In genomic region chr7:127677433-127678230, GRCh38 we compare ENCODE assay signal across 13 cellular contexts. TPM values are rescaled to one million over a fixed set of nuclear protein-coding genes. Genes with fewer than 3 reads are reported as not detected.
"Had no signal": no experiment of that assay in that cellular context is flagged by ENCODE, and none has a peak within 500 bp of the region (broad histone marks: within the 10 kb centered on the region; RNA-seq: fewer than 3 reads in every experiment).

No MANE protein-coding gene starts in this region.

- H3K9me3 ChIP-seq: ascending aorta had no signal

- H3K27me3 ChIP-seq: ascending aorta, esophagus squamous epithelium, foreskin keratinocyte, left lung, transverse colon had no signal

- DNase-seq: activated CD4-positive, alpha-beta T cell treated with anti-CD3 and anti-CD28 coated beads, Interleukin-2, amount 50 U/mL, for 48 hours; activated CD4-positive, CD25-positive, alpha-beta regulatory T cell treated with anti-CD3 and anti-CD28 coated beads, Interleukin-2, amount 50 U/mL, for 72 hours; activated naive CD4-positive, alpha-beta T cell; esophagus squamous epithelium; foreskin keratinocyte; left lung; transverse colon had no signal

- H3K9ac ChIP-seq: parathyroid adenoma had no signal

- H3K4me3 Mint-ChIP-seq: memory B cell had no signal

- H2AFZ ChIP-seq: parathyroid adenoma had no signal

- H3K4me3 ChIP-seq: ascending aorta, esophagus squamous epithelium, left lung, skin epidermis, transverse colon had no signal

- FAIRE-seq: colon, islet of Langerhans had no signal

- H3K27ac ChIP-seq: ascending aorta, left lung, parathyroid adenoma, skin epidermis had no signal

- H3K27me3 Mint-ChIP-seq: memory B cell had no signal

- H3K27ac Mint-ChIP-seq: memory B cell had no signal

- H3K4me1 ChIP-seq: parathyroid adenoma, transverse colon had no signal

- H3K36me3 ChIP-seq: ascending aorta, transverse colon had no signal

RNA-seq across cellular contexts. Expression of gene PAX4, which starts 59.7 kb away (rescaled TPM):
- total RNA-seq: ascending aorta, esophagus squamous epithelium, foreskin keratinocyte, left lung had no signal
